In genomic region chrX:497201-497710, GRCh38 we compare ENCODE assay signal across 26 cellular contexts.
"Had no signal": no experiment of that assay in that cellular context is flagged by ENCODE, and none has a peak within 500 bp of the region (broad histone marks: within the 10 kb centered on the region; RNA-seq: fewer than 3 reads in every experiment).

No MANE protein-coding gene starts in this region.

- H3K4me3 ChIP-seq: gastrocnemius medialis, left lung, pancreas, right atrium auricular region, smooth muscle cell, stomach, thyroid gland had no signal

- H3K36me3 Mint-ChIP-seq: naive thymus-derived CD4-positive, alpha-beta T cell; stimulated activated effector memory CD8-positive, alpha-beta T cell treated with anti-CD3 and anti-CD28 coated beads, Interleukin-12 subunit alpha, Interleukin-12 subunit beta, amount 100 ng/mL, for 72 hours had no signal

- DNase-seq: cerebellar nuclear complex; cortex of kidney; effector memory CD8-positive, alpha-beta T cell; foreskin fibroblast; gastrocnemius medialis; head of caudate nucleus; kidney; left lung; mesenchymal stem cell; midbrain; naive thymus-derived CD4-positive, alpha-beta T cell; pancreas; stimulated activated CD4-positive, alpha-beta T cell treated with anti-CD3 and anti-CD28 coated beads, Interleukin-2, amount 100 ng/mL, for 24 hours; stimulated activated CD4-positive, alpha-beta T cell treated with anti-CD3 and anti-CD28 coated beads, Interleukin-4, amount 100 ng/mL, for 24 hours; stimulated activated naive CD4-positive, alpha-beta T cell treated with Interleukin-2 at 50 U/mL for 16 hours; stomach; thyroid gland; trophoblast cell had no signal

- H3K27ac ChIP-seq: epithelial cell of prostate, gastrocnemius medialis, left lung, neutrophil, pancreas, right atrium auricular region, stomach, thyroid gland had no signal

- H3K36me3 ChIP-seq: gastrocnemius medialis, left lung, neutrophil, pancreas, right atrium auricular region, stomach, thyroid gland had no signal

- H3K9me3 ChIP-seq: gastrocnemius medialis, left lung, neutrophil, pancreas, right atrium auricular region, thyroid gland had no signal

- H3K27me3 Mint-ChIP-seq: effector memory CD8-positive, alpha-beta T cell had no signal

- H3K27ac Mint-ChIP-seq: effector memory CD8-positive, alpha-beta T cell; naive thymus-derived CD4-positive, alpha-beta T cell; nephron; stimulated activated effector memory CD8-positive, alpha-beta T cell treated with anti-CD3 and anti-CD28 coated beads, Interleukin-12 subunit alpha, Interleukin-12 subunit beta, amount 100 ng/mL, for 72 hours had no signal

- ATAC-seq: effector memory CD8-positive, alpha-beta T cell; esophagus mucosa; gastrocnemius medialis; left lung; naive thymus-derived CD4-positive, alpha-beta T cell; pancreas; sciatic nerve; stimulated activated effector memory CD8-positive, alpha-beta T cell treated with anti-CD3 and anti-CD28 coated beads, Interleukin-12 subunit alpha, Interleukin-12 subunit beta, amount 100 ng/mL, for 72 hours had no signal

- H3K27me3 ChIP-seq: thyroid gland had no signal

- H3K4me3 Mint-ChIP-seq: effector memory CD8-positive, alpha-beta T cell; naive thymus-derived CD4-positive, alpha-beta T cell; nephron; stimulated activated effector memory CD8-positive, alpha-beta T cell treated with anti-CD3 and anti-CD28 coated beads, Interleukin-12 subunit alpha, Interleukin-12 subunit beta, amount 100 ng/mL, for 72 hours had no signal

- H3K4me2 ChIP-seq: smooth muscle cell had no signal

- H3K4me1 ChIP-seq: gastrocnemius medialis, left lung, pancreas, right atrium auricular region, thyroid gland had no signal

- H3K4me1 Mint-ChIP-seq: nephron; stimulated activated effector memory CD8-positive, alpha-beta T cell treated with anti-CD3 and anti-CD28 coated beads, Interleukin-12 subunit alpha, Interleukin-12 subunit beta, amount 100 ng/mL, for 72 hours had no signal

- FAIRE-seq: kidney, pancreas had no signal
